In genomic region chr3:47989981-47990440, GRCh38 we compare ENCODE assay signal across 8 cellular contexts. TPM values are rescaled to one million over a fixed set of nuclear protein-coding genes. Genes with fewer than 3 reads are reported as not detected.
DNase-seq lines count a peak whose midpoint lies in the region; ATAC-seq and TF ChIP-seq lines count a peak whose summit lies in the region.

No MANE protein-coding gene starts in this region.

- peaks cover 3 to 9% (median 8%) of the 10 kb centered on the region in 3 donors for H3K4me1 Mint-ChIP-seq in CD8-positive, alpha-beta memory T cell

- peak; percentile 95 for TF ChIP-seq RAD21 in HCT116 (IDR thresholded peaks at IDR 0.05; ENCODE audit: low read depth)

- H2AFZ ChIP-seq in HCT116 (ENCODE audit: low read depth, low read length, poor library complexity, severe bottlenecking), result no peak overlapping the region

- TF ChIP-seq POLR2A in HCT116 (IDR thresholded peaks at IDR 0.05; ENCODE audit: borderline replicate concordance, extremely low read depth, insufficient read depth, insufficient read length), result no peak

- peak; percentile 97 for ATAC-seq in HCT116
- ATAC-seq in HG03571 (IDR thresholded peaks at IDR 0.05; ENCODE audit: unreplicated experiment), result no peak

- no peaks in the 10 kb centered on the region for H3K9me3 ChIP-seq in CD8-positive, alpha-beta memory T cell (ENCODE audit: low read length)
- no peaks in the 10 kb centered on the region for H3K9me3 ChIP-seq in HCT116 (ENCODE audit: control insufficient read depth in 1 of 2, insufficient read depth in 1 of 2, low read depth in 1 of 2, low read length in 2 of 2)

- H3K9ac ChIP-seq in HCT116 (ENCODE audit: low read length), result no peak overlapping the region

- intact Hi-C loops in HCT116 (cut with micrococcal nuclease), result loop anchor here (1.0 to 5.0 kb wide), 4 partner anchors 138 to 468 kb away; no protein-coding TSS in a partner anchor

- H4K20me1 ChIP-seq in HCT116 (ENCODE audit: insufficient read depth), result 0 out of 2 replicates have a peak, but pooled peaks cover 3% of the 10 kb centered on the region

- no TSS peak for BruUV-seq in HCT116 (replicated peaks; lab: Mats Ljungman, UMichigan)

- H3K27ac ChIP-seq in CD8-positive, alpha-beta memory T cell (ENCODE audit: low read depth, low read length), result no peak overlapping the region
- H3K27ac ChIP-seq in HCT116 (ENCODE audit: low read depth, low read length), result no peak overlapping the region

- POLR2A ChIA-PET in CD8-positive, alpha-beta memory T cell (lab: Charles Lee), result interaction anchor here (0.7 kb wide), 1 partner anchor 130 kb away, joined by 3 read pairs; no protein-coding TSS in a partner anchor
- POLR2A ChIA-PET in HCT116 (lab: Charles Lee), result no interaction called here

- RAD21 ChIA-PET in HCT116 (lab: Charles Lee; ENCODE audit: low non-redundant PET in 1 of 2, low total read pairs in 2 of 2, uncharacterized antibody in 2 of 2, unreplicated experiment in 2 of 2), result interaction anchor here (0.6 to 1.4 kb wide), 5 partner anchors 9 to 186 kb away, joined by 3 to 4 read pairs (median 3); no protein-coding TSS in a partner anchor

- H3K36me3 ChIP-seq in CD8-positive, alpha-beta memory T cell (ENCODE audit: insufficient read depth, low read length), result no peaks in the 10 kb centered on the region
- H3K36me3 ChIP-seq in HCT116 (ENCODE audit: control insufficient read depth in 1 of 2, insufficient read depth in 2 of 2, low read length in 2 of 2), result no peaks in the 10 kb centered on the region; a peak in 1 of 4 replicates

- H3K4me3 ChIP-seq in CD8-positive, alpha-beta memory T cell (ENCODE audit: low read length), result no peak overlapping the region
- H3K4me3 ChIP-seq in HCT116 (replicated peaks in 1 of 2; ENCODE audit: low read depth in 1 of 2, low read length in 2 of 2), result no peak overlapping the region

- TF ChIP-seq CTCF in HCT116 (IDR thresholded peaks at IDR 0.05 in 2 of 3, conservative IDR thresholded peaks at IDR 0.05 in 1 of 3; ENCODE audit: borderline replicate concordance in 1 of 3, insufficient read depth in 1 of 3, low read depth in 2 of 3, low read length in 2 of 3), result peak; percentile 76 to 94 (median 85); a peak in 5 of 6 replicates

- H3K79me2 ChIP-seq in HCT116 (ENCODE audit: insufficient read depth, low read length), result peaks cover 59% of the 10 kb centered on the region

- H3K9me2 ChIP-seq in HCT116 (ENCODE audit: insufficient read depth), result no peaks in the 10 kb centered on the region

- no peak overlapping the region for H3K4me3 Mint-ChIP-seq in CD8-positive, alpha-beta memory T cell

- H3K9me3 Mint-ChIP-seq in CD8-positive, alpha-beta memory T cell, result no peaks in the 10 kb centered on the region

- CTCF ChIA-PET in CD8-positive, alpha-beta memory T cell (lab: Charles Lee), result interaction anchor here (0.6 to 2.0 kb wide), 16 partner anchors 9 to 469 kb away, joined by 3 to 21 read pairs (median 4); no protein-coding TSS in a partner anchor
- CTCF ChIA-PET in HCT116 (lab: Charles Lee), result interaction anchor here (0.5 to 2.1 kb wide), 23 partner anchors 9 to 569 kb away, joined by 3 to 19 read pairs (median 4); no protein-coding TSS in a partner anchor

- no peaks in the 10 kb centered on the region for H3K4me1 ChIP-seq in CD8-positive, alpha-beta memory T cell (ENCODE audit: insufficient read depth, low read length)
- peaks cover 9 to 16% of the 10 kb centered on the region in 2 experiments; a peak in 3 of 4 replicates for H3K4me1 ChIP-seq in HCT116 (ENCODE audit: control insufficient read depth in 1 of 2, insufficient read depth in 2 of 2, low read length in 2 of 2)

- DNase-seq in CD8-positive, alpha-beta memory T cell, result peak; percentile 46 to 80 (median 59)
- DNase-seq in HCT116 (ENCODE audit: low read depth, low spot score) (peak; percentile 69), NCI-H446 treated with DMSO at 0.1 percent for 48 hours (lab: John Stamatoyannopoulos, UW) (peak; percentile 70), cerebellar cortex (ENCODE audit: low spot score) (peak; percentile 96), kidney glomerular epithelial cell (lab: John Stamatoyannopoulos, UW) (peak; percentile 85)
- peak; percentile 57 for DNase-seq in activated CD4-positive, CD25-positive, alpha-beta regulatory T cell treated with anti-CD3 and anti-CD28 coated beads, Interleukin-2, amount 50 U/mL, for 72 hours
- DNase-seq in stimulated activated CD4-positive, alpha-beta T cell treated with anti-CD3 and anti-CD28 coated beads, Interleukin-2, amount 100 ng/mL, for 24 hours, result peak; percentile 56 to 72

- H3K27me3 ChIP-seq in CD8-positive, alpha-beta memory T cell (ENCODE audit: insufficient read depth, low read length, poor library complexity, severe bottlenecking), result no peaks in the 10 kb centered on the region
- no peaks in the 10 kb centered on the region for H3K27me3 ChIP-seq in HCT116 (ENCODE audit: insufficient read depth, low read length)

- no peak overlapping the region; the same call in 1 of the 2 replicates for H3K4me2 ChIP-seq in HCT116 (ENCODE audit: low read length)

- peak overlapping the region in 1 of 8 donors; percentile 14 for H3K27ac Mint-ChIP-seq in CD8-positive, alpha-beta memory T cell

- no peaks in the 10 kb centered on the region for H3K27me3 Mint-ChIP-seq in CD8-positive, alpha-beta memory T cell

- peaks cover 0 to 33% (median 18%) of the 10 kb centered on the region in 3 donors for H3K36me3 Mint-ChIP-seq in CD8-positive, alpha-beta memory T cell

TF ChIP-seq in HCT116, 20 proteins besides CTCF, POLR2A, EP300 and RAD21:
- TF ChIP-seq CEBPB (IDR thresholded peaks at IDR 0.05; ENCODE audit: low read depth), result 0 out of 2 replicates have a peak, but pooled peaks have one; percentile 10
- 0 out of 2 replicates have a peak, but pooled peaks have one; percentile 6 for TF ChIP-seq CBX3 (IDR thresholded peaks at IDR 0.05; ENCODE audit: low read depth)
- no peak for TF ChIP-seq ZFX (IDR thresholded peaks at IDR 0.05)
- no peak for TF ChIP-seq SIN3A (IDR thresholded peaks at IDR 0.05; ENCODE audit: low read depth)
- no peak for TF ChIP-seq EZH2 (IDR thresholded peaks at IDR 0.05)
- TF ChIP-seq YY1 (IDR thresholded peaks at IDR 0.05; ENCODE audit: extremely low read depth, insufficient replicate concordance, low read depth, low read length), result peak; percentile 19
- TF ChIP-seq, protein P1, sequence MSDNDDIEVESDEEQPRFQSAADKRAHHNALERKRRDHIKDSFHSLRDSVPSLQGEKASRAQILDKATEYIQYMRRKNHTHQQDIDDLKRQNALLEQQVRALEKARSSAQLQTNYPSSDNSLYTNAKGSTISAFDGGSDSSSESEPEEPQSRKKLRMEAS (IDR thresholded peaks at IDR 0.05), result peak; percentile 41; the same call in 1 of the 2 replicates
- TF ChIP-seq JUND (IDR thresholded peaks at IDR 0.05), result no peak

RNA-seq across cellular contexts. Expression of gene MAP4, which starts 26.2 kb away (rescaled TPM):
- 100 to 1,000 TPM; 114 to 117 TPM for total RNA-seq in CD8-positive, alpha-beta memory T cell
- polyA plus RNA-seq in CD8-positive, alpha-beta memory T cell, result 55.7 TPM
- total RNA-seq in HCT116 (2021; ENCODE audit: unreplicated experiment), result 200 TPM
- 120 and 128 TPM in 2 replicates for polyA plus RNA-seq in HCT116 (2012)
